In the genomic region with DNA sequence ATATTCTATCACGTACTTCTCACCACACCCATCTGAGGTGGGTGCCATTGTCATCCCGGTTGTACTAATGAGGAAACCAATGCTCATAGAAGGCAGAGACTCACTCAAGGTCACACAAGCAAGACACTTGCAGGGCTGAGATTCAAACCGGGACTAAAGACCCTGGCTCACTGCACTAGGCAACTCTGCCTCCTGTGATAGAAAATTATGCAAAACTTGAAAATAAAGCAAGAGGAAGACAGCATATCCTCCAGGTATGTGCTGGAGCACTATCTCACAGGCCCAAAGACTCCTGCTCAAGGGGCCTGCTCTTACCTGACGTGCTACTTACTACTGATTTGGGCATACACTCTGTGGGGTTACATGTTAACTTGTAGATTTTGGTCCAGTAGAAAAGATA, we compare ENCODE assay signal across 1 cellular context.
TF ChIP-seq lines count a peak whose summit lies in the region.

No MANE protein-coding gene starts in this region.

TF ChIP-seq in HepG2, 621 proteins besides CTCF, POLR2A, EP300 and RAD21:
- TF ChIP-seq ZFP62 (CRISPR knock-in tag; IDR thresholded peaks at IDR 0.05) (no peak), BRCA1 (CRISPR knock-in tag; IDR thresholded peaks at IDR 0.05) (no peak), SAP130 (CRISPR knock-in tag; IDR thresholded peaks at IDR 0.05; ENCODE audit: low read depth) (no peak), NR3C1 (CRISPR knock-in tag; IDR thresholded peaks at IDR 0.05) (no peak), ZNF766 (CRISPR knock-in tag; IDR thresholded peaks at IDR 0.05; ENCODE audit: borderline replicate concordance) (no peak)
- TF ChIP-seq, protein P1, sequence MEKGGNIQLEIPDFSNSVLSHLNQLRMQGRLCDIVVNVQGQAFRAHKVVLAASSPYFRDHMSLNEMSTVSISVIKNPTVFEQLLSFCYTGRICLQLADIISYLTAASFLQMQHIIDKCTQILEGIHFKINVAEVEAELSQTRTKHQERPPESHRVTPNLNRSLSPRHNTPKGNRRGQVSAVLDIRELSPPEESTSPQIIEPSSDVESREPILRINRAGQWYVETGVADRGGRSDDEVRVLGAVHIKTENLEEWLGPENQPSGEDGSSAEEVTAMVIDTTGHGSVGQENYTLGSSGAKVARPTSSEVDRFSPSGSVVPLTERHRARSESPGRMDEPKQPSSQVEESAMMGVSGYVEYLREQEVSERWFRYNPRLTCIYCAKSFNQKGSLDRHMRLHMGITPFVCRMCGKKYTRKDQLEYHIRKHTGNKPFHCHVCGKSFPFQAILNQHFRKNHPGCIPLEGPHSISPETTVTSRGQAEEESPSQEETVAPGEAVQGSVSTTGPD (CRISPR knock-in tag; IDR thresholded peaks at IDR 0.05): no peak
